Comparison of ENCODE assay signal across 22 cellular contexts in the genomic region with DNA sequence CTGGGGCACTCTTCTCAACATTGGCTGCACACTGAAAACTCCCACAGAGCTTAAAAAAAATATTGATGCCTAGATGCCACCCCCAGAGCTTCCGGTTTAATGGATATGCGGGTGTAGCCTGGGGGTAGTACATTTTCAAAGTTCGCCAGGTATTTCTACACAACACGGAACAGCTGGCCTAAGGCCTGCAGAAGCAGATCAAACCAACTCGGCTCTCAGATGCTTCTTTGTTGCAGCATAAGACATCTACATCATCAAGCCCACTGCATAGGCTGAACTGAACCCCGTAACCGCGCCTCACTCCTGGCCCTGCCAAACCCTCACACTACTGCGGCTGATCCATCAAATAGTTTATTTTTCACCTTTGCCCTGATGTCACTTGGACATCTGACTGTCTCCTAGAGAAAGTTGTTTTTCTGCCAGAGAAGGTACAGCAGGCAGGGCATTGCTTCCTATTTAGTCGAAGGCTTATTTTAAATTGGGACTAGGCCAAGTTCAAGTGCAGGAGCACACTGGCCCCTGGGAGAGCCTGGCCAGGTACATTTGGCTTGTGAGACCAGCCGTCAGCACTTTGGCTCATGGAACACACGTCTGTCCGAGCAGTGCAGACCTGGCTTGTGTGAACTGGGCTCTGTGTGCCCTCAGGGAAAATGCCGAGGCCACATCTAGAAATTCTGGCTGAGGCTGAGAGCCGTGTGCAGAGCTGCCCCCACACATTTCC.
DNase-seq lines count a peak whose midpoint lies in the region; ATAC-seq, FAIRE-seq and TF ChIP-seq lines count a peak whose summit lies in the region.
"Had no signal": no experiment of that assay in that cellular context is flagged by ENCODE, and none has a peak within 500 bp of the region (broad histone marks: within the 10 kb centered on the region; RNA-seq: fewer than 3 reads in every experiment).

No MANE protein-coding gene starts in this region.

- H3K36me3 ChIP-seq in PC-3 (ENCODE audit: low read depth, low read length) (no peaks in the 10 kb centered on the region), HepG2 (replicated peaks in 1 of 2; ENCODE audit: control insufficient read depth in 1 of 2, insufficient read depth in 2 of 2, low read length in 2 of 2) (peaks cover 0 to 2% of the 10 kb centered on the region in 2 experiments; a peak in 1 of 5 replicates), transverse colon (no peaks in the 10 kb centered on the region)

- no peaks in the 10 kb centered on the region for H3K9me3 ChIP-seq in PC-3 (ENCODE audit: low read length)
- no peaks in the 10 kb centered on the region for H3K9me3 ChIP-seq in HepG2 (ENCODE audit: low read length)
- no peaks in the 10 kb centered on the region for H3K9me3 ChIP-seq in transverse colon

- POLR2A ChIA-PET in PC-3 (lab: Charles Lee; ENCODE audit: unreplicated experiment) (interaction anchor here (0.8 kb wide), 1 partner anchor 41 kb away, joined by 12 read pairs; no protein-coding TSS in a partner anchor), HepG2 (lab: Yijun Ruan, JAX) (interaction anchor here (3.3 kb wide), 1 partner anchor 10 kb away, joined by 21 read pairs; no protein-coding TSS in a partner anchor)
- POLR2A ChIA-PET in activated CD4-positive, alpha-beta T cell treated with anti-CD3 and anti-CD28 coated beads for 36 hours (lab: Charles Lee): no interaction called here

- H3K9me3 Mint-ChIP-seq in chondrocyte (ENCODE audit: low read depth): no peaks in the 10 kb centered on the region
- no peaks in the 10 kb centered on the region for H3K9me3 Mint-ChIP-seq in activated CD4-positive, alpha-beta T cell treated with anti-CD3 and anti-CD28 coated beads for 36 hours (ENCODE audit: low read depth)
- H3K9me3 Mint-ChIP-seq: activated B cell treated with CpG ODN at 0.5 μM for 24 hours; CD8-positive, alpha-beta memory T cell; central memory CD8-positive, alpha-beta T cell had no signal

- TF ChIP-seq CTCF in PC-3 (conservative IDR thresholded peaks at IDR 0.05; ENCODE audit: low read depth, low read length): no peak
- TF ChIP-seq CTCF in chondrocyte (IDR thresholded peaks at IDR 0.05): no peak
- TF ChIP-seq CTCF in HepG2 (CRISPR knock-in tag; IDR thresholded peaks at IDR 0.05): no peak
- TF ChIP-seq CTCF in transverse colon (IDR thresholded peaks at IDR 0.05): no peak

- ATAC-seq in PC-3 (peak; percentile 46), HepG2 (peak; percentile 52)
- no peak for ATAC-seq in activated CD4-positive, alpha-beta T cell treated with anti-CD3 and anti-CD28 coated beads for 36 hours
- ATAC-seq: activated CD8-positive, alpha-beta T cell treated with anti-CD3 and anti-CD28 coated beads, Interleukin-2, amount 10 ng/mL, durations not matched to agents 7 days and 5 days; sciatic nerve had no signal

- TSS peak; percentile 97 for BruUV-seq in PC-3 (replicated peaks; lab: Mats Ljungman, UMichigan)
- BruUV-seq in HepG2 (replicated peaks; lab: Mats Ljungman, UMichigan): TSS peak; percentile 47

- in situ Hi-C loops in HepG2 (cut with HindIII; ENCODE audit: extremely low pct_ligation_motif_present, low pct_unique_long_range_greater_than_20kb) (no loop called here), transverse colon (cut with MboI; ENCODE audit: low pct_ligation_motif_present in 1 of 4, low pct_unique_long_range_greater_than_20kb in 1 of 4, low sequenced_read_pairs in 3 of 4) (no loop called here)

- H3K4me2 ChIP-seq in PC-3 (ENCODE audit: low read length): peak overlapping the region; percentile 63
- peak overlapping the region; percentile 36 for H3K4me2 ChIP-seq in HepG2 (ENCODE audit: low read depth, low read length)
- H3K4me2 ChIP-seq: KMS-11 had no signal

- H3K4me1 ChIP-seq in PC-3 (ENCODE audit: insufficient read depth, low read length) (peaks cover 14% of the 10 kb centered on the region), HepG2 (ENCODE audit: insufficient read depth, low read length) (peaks cover 13% of the 10 kb centered on the region), transverse colon (peaks cover 6 to 12% (median 8%) of the 10 kb centered on the region in 4 donors)

- peak overlapping the region; percentile 7; the same call in 1 of the 2 replicates for H3K4me3 ChIP-seq in PC-3 (ENCODE audit: low read length)
- H3K4me3 ChIP-seq in HepG2 (replicated peaks in 1 of 3; ENCODE audit: insufficient read depth in 1 of 3, low read depth in 2 of 3, low read length in 3 of 3): no peak overlapping the region
- H3K4me3 ChIP-seq in transverse colon: no peak overlapping the region
- H3K4me3 ChIP-seq: lung had no signal

- FAIRE-seq in HepG2 (lab: Jason Lieb, UNC): no peak

- no peaks in the 10 kb centered on the region for H3K79me2 ChIP-seq in PC-3 (ENCODE audit: low read length)
- no peaks in the 10 kb centered on the region for H3K79me2 ChIP-seq in HepG2 (ENCODE audit: insufficient read depth, low read length)

- H3K27me3 Mint-ChIP-seq in chondrocyte (ENCODE audit: low read depth): peaks cover 3% of the 10 kb centered on the region
- H3K27me3 Mint-ChIP-seq in activated CD4-positive, alpha-beta T cell treated with anti-CD3 and anti-CD28 coated beads for 36 hours: peaks cover 2% of the 10 kb centered on the region
- H3K27me3 Mint-ChIP-seq: central memory CD8-positive, alpha-beta T cell had no signal

- TF ChIP-seq EP300 in HepG2 (IDR thresholded peaks at IDR 0.05; ENCODE audit: low read depth in 2 of 2, low read length in 2 of 2) (no peak), HepG2 (CRISPR knock-in tag; IDR thresholded peaks at IDR 0.05; ENCODE audit: borderline replicate concordance) (no peak), transverse colon (IDR thresholded peaks at IDR 0.05; ENCODE audit: low read depth) (no peak)

- no peak overlapping the region for H3K4me3 Mint-ChIP-seq in chondrocyte (ENCODE audit: unreplicated experiment)
- H3K4me3 Mint-ChIP-seq in activated CD4-positive, alpha-beta T cell treated with anti-CD3 and anti-CD28 coated beads for 36 hours: no peak overlapping the region
- H3K4me3 Mint-ChIP-seq: activated B cell treated with CpG ODN at 0.5 μM for 24 hours; activated CD8-positive, alpha-beta T cell treated with anti-CD3 and anti-CD28 coated beads, Interleukin-2, amount 10 ng/mL, durations not matched to agents 7 days and 5 days; CD8-positive, alpha-beta memory T cell; central memory CD8-positive, alpha-beta T cell had no signal

- intact Hi-C loops in PC-3 (cut with micrococcal nuclease) (loop anchor here (2.0 kb wide), 1 partner anchor 40 kb away; no protein-coding TSS in a partner anchor), HepG2 (cut with micrococcal nuclease; ENCODE audit: unreplicated experiment) (no loop called here), transverse colon (cut with DNase I; ENCODE audit: low total_unique reads) (no loop called here)
- intact Hi-C loops in activated CD4-positive, alpha-beta T cell treated with anti-CD3 and anti-CD28 coated beads for 36 hours (cut with DNase I, micrococcal nuclease): no loop called here

- TF ChIP-seq RAD21 in HepG2 (CRISPR knock-in tag; IDR thresholded peaks at IDR 0.05): no peak

- H3K27me3 ChIP-seq in PC-3 (ENCODE audit: low read length): no peaks in the 10 kb centered on the region
- H3K27me3 ChIP-seq in HepG2 (ENCODE audit: control insufficient read depth in 1 of 2, insufficient read depth in 2 of 2, low read length in 2 of 2): no peaks in the 10 kb centered on the region
- no peaks in the 10 kb centered on the region for H3K27me3 ChIP-seq in transverse colon

- no peaks in the 10 kb centered on the region for H4K20me1 ChIP-seq in PC-3 (ENCODE audit: low read length)
- no peaks in the 10 kb centered on the region for H4K20me1 ChIP-seq in HepG2 (ENCODE audit: insufficient read depth, low read length)

- H3K27ac Mint-ChIP-seq in chondrocyte (ENCODE audit: unreplicated experiment): peak overlapping the region; percentile 41
- no peak overlapping the region for H3K27ac Mint-ChIP-seq in activated CD4-positive, alpha-beta T cell treated with anti-CD3 and anti-CD28 coated beads for 36 hours
- H3K27ac Mint-ChIP-seq: activated B cell treated with CpG ODN at 0.5 μM for 24 hours; activated CD8-positive, alpha-beta T cell treated with anti-CD3 and anti-CD28 coated beads, Interleukin-2, amount 10 ng/mL, durations not matched to agents 7 days and 5 days; CD8-positive, alpha-beta memory T cell had no signal

- no peaks in the 10 kb centered on the region for H3K9me2 ChIP-seq in PC-3 (replicated peaks; ENCODE audit: low read length)

- TF ChIP-seq POLR2A in HepG2 (IDR thresholded peaks at IDR 0.05; ENCODE audit: insufficient read depth in 1 of 2, low read depth in 2 of 2, low read length in 2 of 2): no peak
- TF ChIP-seq POLR2A in transverse colon (IDR thresholded peaks at IDR 0.05): no peak

- H3K27ac ChIP-seq in PC-3 (ENCODE audit: low read length) (peak overlapping the region; percentile 98), HepG2 (ENCODE audit: extremely low read length, insufficient read depth, low read length) (no peak overlapping the region), transverse colon (peak overlapping the region; percentile 13 to 60 (median 58))
- H3K27ac ChIP-seq: KMS-11 had no signal

- CTCF ChIA-PET in PC-3 (lab: Charles Lee): no interaction called here
- CTCF ChIA-PET in HepG2 (lab: Yijun Ruan, JAX; ENCODE audit: low intra/inter-chr PET ratio, low total read pairs): no interaction called here
- CTCF ChIA-PET in activated CD4-positive, alpha-beta T cell treated with anti-CD3 and anti-CD28 coated beads for 36 hours (lab: Charles Lee): interaction anchor here (0.8 kb wide), 1 partner anchor 31 kb away, joined by 3 read pairs; no protein-coding TSS in a partner anchor

- peaks cover 32% of the 10 kb centered on the region for H3K4me1 Mint-ChIP-seq in chondrocyte (ENCODE audit: low read depth)
- H3K4me1 Mint-ChIP-seq in activated CD4-positive, alpha-beta T cell treated with anti-CD3 and anti-CD28 coated beads for 36 hours: no peaks in the 10 kb centered on the region
- H3K4me1 Mint-ChIP-seq: activated B cell treated with CpG ODN at 0.5 μM for 24 hours; CD8-positive, alpha-beta memory T cell; central memory CD8-positive, alpha-beta T cell had no signal

- 56% methylated on average over 11 of the region's 15 CpGs for WGBS in HepG2 (ENCODE audit: low lambda C conversion rate)
- WGBS in transverse colon (ENCODE audit: low coverage in 1 of 2), 2 donors: 77% methylated on average over 15 of the region's 15 CpGs; no CpG with 5 or more reads in 1 of the 2 donors

- H3K36me3 Mint-ChIP-seq in chondrocyte (ENCODE audit: low read depth): no peaks in the 10 kb centered on the region
- H3K36me3 Mint-ChIP-seq in activated CD4-positive, alpha-beta T cell treated with anti-CD3 and anti-CD28 coated beads for 36 hours (ENCODE audit: low read depth): no peaks in the 10 kb centered on the region
- H3K36me3 Mint-ChIP-seq: CD8-positive, alpha-beta memory T cell had no signal

- no peaks in the 10 kb centered on the region for H3F3A ChIP-seq in PC-3 (ENCODE audit: low read length, unreplicated experiment)

- H3K9ac ChIP-seq in PC-3 (ENCODE audit: low read length): peak overlapping the region; percentile 84
- no peak overlapping the region for H3K9ac ChIP-seq in HepG2 (ENCODE audit: insufficient read depth, low read depth, low read length)
- H3K9ac ChIP-seq: KMS-11 had no signal

- DNase-seq in PC-3 (peak; percentile 24), chondrocyte (ENCODE audit: low spot score) (no peak), HepG2 (ENCODE audit: low spot score) (no peak), transverse colon (no peak), SHP77 treated with DMSO at 0.1 percent for 48 hours (lab: John Stamatoyannopoulos, UW) (no peak), NCI-H1105 treated with DMSO at 0.1 percent for 48 hours (lab: John Stamatoyannopoulos, UW) (no peak)
- no peak for DNase-seq in activated CD4-positive, alpha-beta T cell treated with anti-CD3 and anti-CD28 coated beads for 36 hours
- DNase-seq: activated B cell treated with CpG ODN at 0.5 μM for 24 hours; activated CD8-positive, alpha-beta T cell treated with anti-CD3 and anti-CD28 coated beads, Interleukin-2, amount 10 ng/mL, durations not matched to agents 7 days and 5 days; activated naive CD4-positive, alpha-beta T cell treated with Interleukin-2 at 50 U/mL for 16 hours; activated T-cell treated with anti-CD3 and anti-CD28 coated beads, Interleukin-2, amount 50 U/mL, for 1 hour; amygdala; CD8-positive, alpha-beta memory T cell; DND-41; effector CD4-positive, alpha-beta T cell; H7; NCI-H187 treated with DMSO at 0.1 percent for 48 hours; NCI-H748 treated with DMSO at 0.1 percent for 48 hours had no signal

- H2AFZ ChIP-seq in PC-3 (ENCODE audit: low read length) (no peak overlapping the region), HepG2 (ENCODE audit: low read length) (no peak overlapping the region)
